In genomic region chr12:124913474-124914391, GRCh38 we compare ENCODE assay signal across 1 cellular context.
TF ChIP-seq lines count a peak whose summit lies in the region.

No MANE protein-coding gene starts in this region.

TF ChIP-seq in K562, 482 proteins besides CTCF, POLR2A, EP300 and RAD21 (continued from another document and continues in another):
- no peak for TF ChIP-seq STAT5B (CRISPR knock-in tag; IDR thresholded peaks at IDR 0.05)
- peak; percentile 93; the same call in 1 of the 2 replicates for TF ChIP-seq LARP7 (IDR thresholded peaks at IDR 0.05)
- TF ChIP-seq RFX1 (IDR thresholded peaks at IDR 0.05) = no peak
- no peak for TF ChIP-seq GATAD2A (IDR thresholded peaks at IDR 0.05)
- no peak for TF ChIP-seq MTA3 (IDR thresholded peaks at IDR 0.05; ENCODE audit: borderline replicate concordance)
- no peak for TF ChIP-seq ZNF140 (CRISPR knock-in tag; IDR thresholded peaks at IDR 0.05)
- TF ChIP-seq SPI1 (IDR thresholded peaks at IDR 0.05; ENCODE audit: borderline replicate concordance, low read depth, low read length) = no peak
- TF ChIP-seq NELFE (IDR thresholded peaks at IDR 0.05; ENCODE audit: insufficient read depth, insufficient read length) = no peak
- no peak for TF ChIP-seq SAFB (IDR thresholded peaks at IDR 0.05; ENCODE audit: borderline replicate concordance, low read depth, low read length)
- no peak for TF ChIP-seq FOXM1 (IDR thresholded peaks at IDR 0.05; ENCODE audit: low read depth)
- TF ChIP-seq FOXM1 (CRISPR knock-in tag; IDR thresholded peaks at IDR 0.05; ENCODE audit: low read depth) = no peak; the same call in none of the 2 replicates
- peak; percentile 60; the same call in 1 of the 2 replicates for TF ChIP-seq TGIF2 (CRISPR knock-in tag; IDR thresholded peaks at IDR 0.05)
- no peak for TF ChIP-seq ZNF75A (CRISPR knock-in tag; IDR thresholded peaks at IDR 0.05)
- no peak for TF ChIP-seq FOXO4 (CRISPR knock-in tag; IDR thresholded peaks at IDR 0.05)
- TF ChIP-seq SMARCC2 (IDR thresholded peaks at IDR 0.05; ENCODE audit: low read depth) = no peak
- no peak for TF ChIP-seq HMG20A (CRISPR knock-in tag; conservative IDR thresholded peaks at IDR 0.05)
- TF ChIP-seq NEUROD1 (IDR thresholded peaks at IDR 0.05; ENCODE audit: borderline replicate concordance, low read depth, low read length, partially characterized antibody) = no peak
- TF ChIP-seq MXD1 (CRISPR knock-in tag; IDR thresholded peaks at IDR 0.05; ENCODE audit: borderline replicate concordance, poor library complexity, severe bottlenecking) = no peak
- TF ChIP-seq ZSCAN29 (IDR thresholded peaks at IDR 0.05) = no peak; the same call in 1 of the 2 replicates
- TF ChIP-seq GTF2B (IDR thresholded peaks at IDR 0.05; ENCODE audit: extremely low read depth, insufficient read length) = no peak
- no peak for TF ChIP-seq ZNF561 (CRISPR knock-in tag; conservative IDR thresholded peaks at IDR 0.05)
- TF ChIP-seq HEY1 (CRISPR knock-in tag; IDR thresholded peaks at IDR 0.05; ENCODE audit: borderline replicate concordance) = no peak
- TF ChIP-seq POLR3G (IDR thresholded peaks at IDR 0.05; ENCODE audit: extremely low read depth, insufficient read length, insufficient replicate concordance) = no peak
- TF ChIP-seq ZNF280B (CRISPR knock-in tag; IDR thresholded peaks at IDR 0.05) = no peak
- TF ChIP-seq TBL1XR1 (IDR thresholded peaks at IDR 0.05; ENCODE audit: low read length in 2 of 2) = peak in 1 of 2 experiments; percentile 72; a peak in 3 of 4 replicates
- no peak for TF ChIP-seq CEBPG (CRISPR knock-in tag; IDR thresholded peaks at IDR 0.05)
- TF ChIP-seq CEBPG (tag; conservative IDR thresholded peaks at IDR 0.05 in 1 of 2, IDR thresholded peaks at IDR 0.05 in 1 of 2) = no peak
- TF ChIP-seq NCOR1 (IDR thresholded peaks at IDR 0.05) = no peak
- TF ChIP-seq ZKSCAN1 (IDR thresholded peaks at IDR 0.05; ENCODE audit: low read depth, low read length) = no peak; the same call in 1 of the 2 replicates
- TF ChIP-seq MBD2 (IDR thresholded peaks at IDR 0.05; ENCODE audit: borderline replicate concordance, low read depth) = no peak
- no peak for TF ChIP-seq ZNF133 (CRISPR knock-in tag; IDR thresholded peaks at IDR 0.05)
- TF ChIP-seq SREBF2 (CRISPR knock-in tag; IDR thresholded peaks at IDR 0.05) = no peak
- TF ChIP-seq NFATC3 (IDR thresholded peaks at IDR 0.05) = no peak
- TF ChIP-seq CCAR2 (IDR thresholded peaks at IDR 0.05; ENCODE audit: low read depth, low read length) = no peak
- TF ChIP-seq MEF2A (IDR thresholded peaks at IDR 0.05; ENCODE audit: control insufficient read depth, low read depth, low read length) = no peak
- no peak for TF ChIP-seq PML (IDR thresholded peaks at IDR 0.05; ENCODE audit: low read length)
- TF ChIP-seq HNRNPL (IDR thresholded peaks at IDR 0.05; ENCODE audit: low read depth, low read length) = no peak
- no peak for TF ChIP-seq TFAM (CRISPR knock-in tag; conservative IDR thresholded peaks at IDR 0.05)
- no peak for TF ChIP-seq ZNF592 (IDR thresholded peaks at IDR 0.05)
- TF ChIP-seq ATF3 (IDR thresholded peaks at IDR 0.05) = peak; percentile 97
- no peak; the same call in 1 of the 2 replicates for TF ChIP-seq ATF3 (CRISPR knock-in tag; conservative IDR thresholded peaks at IDR 0.05)
- TF ChIP-seq XRCC3 (IDR thresholded peaks at IDR 0.05) = no peak
- TF ChIP-seq ZNF318 (IDR thresholded peaks at IDR 0.05; ENCODE audit: borderline replicate concordance in 1 of 2, low read depth in 1 of 2) = no peak
- TF ChIP-seq ZBTB8A (IDR thresholded peaks at IDR 0.05; ENCODE audit: partially characterized antibody) = no peak
- TF ChIP-seq STAT6 (CRISPR knock-in tag; IDR thresholded peaks at IDR 0.05) = no peak; the same call in 1 of the 2 replicates
